In the genomic region with DNA sequence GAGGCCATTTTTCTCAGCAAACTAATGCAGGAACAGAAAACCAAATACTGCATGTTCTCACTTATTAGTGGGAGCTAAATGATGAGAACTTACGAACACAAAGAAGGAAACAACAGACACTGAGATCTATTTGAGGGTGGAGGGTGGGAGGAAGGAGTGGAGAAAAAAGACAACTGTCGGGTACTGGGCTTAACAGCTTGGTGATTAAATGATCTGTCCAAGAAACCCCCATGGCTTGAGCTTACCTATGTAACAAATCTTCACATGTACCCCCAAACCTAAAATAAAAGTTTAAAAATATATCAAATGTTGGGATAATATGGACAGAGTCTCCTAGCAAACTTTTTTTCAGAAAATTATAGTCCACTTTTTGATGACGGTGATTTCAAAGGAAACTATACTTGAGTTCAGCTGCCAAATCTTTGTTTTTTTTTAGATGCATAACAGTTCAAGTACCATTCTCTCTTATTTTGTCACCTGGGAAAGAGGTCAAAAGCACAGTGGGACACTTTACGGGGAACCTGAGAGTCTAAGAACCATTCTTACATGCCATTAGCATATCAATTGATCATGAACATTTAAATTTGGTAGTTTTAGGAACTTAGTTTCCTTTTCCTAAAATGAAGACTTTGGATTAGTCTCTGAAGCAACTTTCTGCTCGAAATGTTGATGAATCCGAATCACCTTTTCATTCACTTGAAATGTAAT, we compare ENCODE assay signal across 17 cellular contexts.
"Had no signal": no experiment of that assay in that cellular context is flagged by ENCODE, and none has a peak within 500 bp of the region (broad histone marks: within the 10 kb centered on the region; RNA-seq: fewer than 3 reads in every experiment).

No MANE protein-coding gene starts in this region.

- DNase-seq: activated CD4-positive, alpha-beta T cell treated with anti-CD3 and anti-CD28 coated beads, Interleukin-2, amount 10 ng/mL, durations not matched to agents 24 days and 14 days; activated CD8-positive, alpha-beta T cell treated with anti-CD3 and anti-CD28 coated beads, Interleukin-2, amount 10 ng/mL, durations not matched to agents 7 days and 5 days; activated naive CD4-positive, alpha-beta T cell treated with anti-CD3 and anti-CD28 coated beads, Interleukin-2, amount 50 U/mL, for 16 hours; activated T-cell treated with anti-CD3 and anti-CD28 coated beads, Interleukin-2, amount 50 U/mL, for 24 hours; erythroblast; foreskin melanocyte; islet precursor cell; lower lobe of right lung; stimulated activated CD4-positive, alpha-beta T cell treated with anti-CD3 and anti-CD28 coated beads, Interleukin-4, amount 100 ng/mL, for 1 hour; stomach; T1000; trophoblast cell had no signal

- H3K4me1 ChIP-seq: ascending aorta, lower lobe of right lung, parathyroid adenoma, stomach, vagina had no signal

- H3K4me3 ChIP-seq: ascending aorta, coronary artery, lower lobe of right lung, smooth muscle cell, stomach, vagina had no signal

- H3K9me3 ChIP-seq: ascending aorta, lower lobe of right lung, stomach, vagina had no signal

- H3K36me3 ChIP-seq: ascending aorta, lower lobe of right lung, stomach, vagina had no signal

- H3K27ac ChIP-seq: ascending aorta, coronary artery, lower lobe of right lung, parathyroid adenoma, stomach, vagina had no signal

- H3K27me3 ChIP-seq: ascending aorta, stomach, vagina had no signal
